Comparison of ENCODE assay signal across 6 cellular contexts in the genomic region with DNA sequence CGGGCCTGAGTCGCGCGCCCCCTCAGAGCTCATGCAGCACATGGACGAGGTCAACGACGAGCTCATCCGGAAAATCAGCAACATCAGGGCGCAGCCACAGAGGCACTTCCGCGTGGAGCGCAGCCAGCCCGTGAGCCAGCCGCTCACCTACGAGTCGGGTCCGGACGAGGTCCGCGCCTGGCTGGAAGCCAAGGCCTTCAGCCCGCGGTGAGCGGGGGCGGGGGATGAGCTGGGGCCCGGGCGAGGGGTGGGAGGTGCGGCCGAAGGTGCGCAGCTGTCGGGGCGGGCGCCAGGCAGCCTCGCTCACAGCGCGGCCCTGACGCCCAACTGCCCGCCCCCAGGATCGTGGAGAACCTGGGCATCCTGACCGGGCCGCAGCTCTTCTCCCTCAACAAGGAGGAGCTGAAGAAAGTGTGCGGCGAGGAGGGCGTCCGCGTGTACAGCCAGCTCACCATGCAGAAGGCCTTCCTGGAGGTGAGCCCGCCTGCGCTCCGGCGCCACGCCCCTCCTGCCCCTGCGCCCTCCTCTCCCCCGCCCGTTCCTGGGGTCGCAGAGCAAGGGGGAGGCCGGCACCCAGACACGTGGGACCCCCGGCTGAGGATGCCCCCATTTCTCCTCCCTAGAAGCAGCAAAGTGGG. TPM values are rescaled to one million over a fixed set of nuclear protein-coding genes. Genes with fewer than 3 reads are reported as not detected.
DNase-seq lines count a peak whose midpoint lies in the region; ATAC-seq lines count a peak whose summit lies in the region.

No MANE protein-coding gene starts in this region.

- no peak overlapping the region for H3K27ac Mint-ChIP-seq in activated naive CD4-positive, alpha-beta T cell treated with anti-CD3 and anti-CD28 coated beads for 36 hours
- H3K27ac Mint-ChIP-seq in memory B cell, result peak overlapping the region; percentile 31

- H3K36me3 Mint-ChIP-seq in activated naive CD4-positive, alpha-beta T cell treated with anti-CD3 and anti-CD28 coated beads for 36 hours (ENCODE audit: low read depth), result no peaks in the 10 kb centered on the region
- H3K36me3 Mint-ChIP-seq in memory B cell, result no peaks in the 10 kb centered on the region

- peak; percentile 71 for DNase-seq in AG08396 (ENCODE audit: low spot score)
- DNase-seq in NCI-H146 treated with DMSO at 0.1 percent for 48 hours (lab: John Stamatoyannopoulos, UW; ENCODE audit: unreplicated experiment), result peak; percentile 47
- DNase-seq in activated naive CD4-positive, alpha-beta T cell treated with anti-CD3 and anti-CD28 coated beads for 36 hours, result peak; percentile 62
- peak in 1 of 2 donors; percentile 60 for DNase-seq in memory B cell (ENCODE audit: low spot score in 2 of 2)
- no peak for DNase-seq in GM03348 (ENCODE audit: low spot score)

- H3K4me3 Mint-ChIP-seq in activated naive CD4-positive, alpha-beta T cell treated with anti-CD3 and anti-CD28 coated beads for 36 hours, result peak overlapping the region; percentile 62
- peak overlapping the region; percentile 81 for H3K4me3 Mint-ChIP-seq in memory B cell

- no peaks in the 10 kb centered on the region for H3K9me3 Mint-ChIP-seq in activated naive CD4-positive, alpha-beta T cell treated with anti-CD3 and anti-CD28 coated beads for 36 hours
- H3K9me3 Mint-ChIP-seq in memory B cell, result no peaks in the 10 kb centered on the region

- CTCF ChIA-PET in activated naive CD4-positive, alpha-beta T cell treated with anti-CD3 and anti-CD28 coated beads for 36 hours (lab: Charles Lee), result interaction anchor here (0.6 to 2.6 kb wide), 18 partner anchors 12 to 180 kb away, joined by 3 to 21 read pairs (median 4); a partner anchor contains a TSS

- intact Hi-C loops in activated naive CD4-positive, alpha-beta T cell treated with anti-CD3 and anti-CD28 coated beads for 36 hours (cut with micrococcal nuclease), result loop anchor here (1.0 to 10.0 kb wide), 3 partner anchors 21 to 522 kb away; a partner anchor contains a TSS

- ATAC-seq in memory B cell (ENCODE audit: low read depth) (peak; percentile 13), GM19455 (IDR thresholded peaks at IDR 0.05; ENCODE audit: unreplicated experiment) (no peak)

- H3K27me3 Mint-ChIP-seq in activated naive CD4-positive, alpha-beta T cell treated with anti-CD3 and anti-CD28 coated beads for 36 hours (ENCODE audit: low read depth), result peaks cover 6% of the 10 kb centered on the region
- peaks cover 4% of the 10 kb centered on the region for H3K27me3 Mint-ChIP-seq in memory B cell

- H3K4me1 Mint-ChIP-seq in activated naive CD4-positive, alpha-beta T cell treated with anti-CD3 and anti-CD28 coated beads for 36 hours (ENCODE audit: low read depth), result peaks cover 12% of the 10 kb centered on the region
- peaks cover 13% of the 10 kb centered on the region for H3K4me1 Mint-ChIP-seq in memory B cell

RNA-seq across cellular contexts. Expression of a gene that starts 20.4 kb away (rescaled TPM):
- total RNA-seq in activated naive CD4-positive, alpha-beta T cell treated with anti-CD3 and anti-CD28 coated beads for 36 hours, result 1 to 10 TPM; 7.1 to 8.1 TPM

RNA-seq across cellular contexts. Expression of a gene that starts 20.9 kb away (rescaled TPM):
- 100 to 1,000 TPM; 327 to 360 TPM for total RNA-seq in activated naive CD4-positive, alpha-beta T cell treated with anti-CD3 and anti-CD28 coated beads for 36 hours

RNA-seq across cellular contexts. Expression of a gene that starts 30.8 kb away (rescaled TPM):
- 1 to 10 TPM; 5.6 to 6.0 TPM for total RNA-seq in activated naive CD4-positive, alpha-beta T cell treated with anti-CD3 and anti-CD28 coated beads for 36 hours

RNA-seq across cellular contexts. Expression of a gene that starts 31.4 kb away (rescaled TPM):
- 10 to 100 TPM; 57.5 to 67.9 TPM for total RNA-seq in activated naive CD4-positive, alpha-beta T cell treated with anti-CD3 and anti-CD28 coated beads for 36 hours

RNA-seq across cellular contexts. Expression of a gene that starts 50.9 kb away (rescaled TPM):
- 10 to 100 TPM; 33.0 to 34.3 TPM for total RNA-seq in activated naive CD4-positive, alpha-beta T cell treated with anti-CD3 and anti-CD28 coated beads for 36 hours
